29 cellular contexts compared by ENCODE assay signal in genomic region chr9:38697901-38698300, GRCh38. TPM values are rescaled to one million over a fixed set of nuclear protein-coding genes. Genes with fewer than 3 reads are reported as not detected.
"Had no signal": no experiment of that assay in that cellular context is flagged by ENCODE, and none has a peak within 500 bp of the region (broad histone marks: within the 10 kb centered on the region; RNA-seq: fewer than 3 reads in every experiment).

No MANE protein-coding gene starts in this region.

- H3K27me3 ChIP-seq: colonic mucosa, esophagus squamous epithelium, hepatocyte, right lobe of liver, spleen, testis, tibial nerve had no signal

- H3K9me3 ChIP-seq: colonic mucosa, esophagus squamous epithelium, neutrophil, psoas muscle, right lobe of liver, spleen, testis, tibial nerve had no signal

- H3K36me3 Mint-ChIP-seq: naive thymus-derived CD8-positive, alpha-beta T cell; stimulated activated memory B cell treated with anti-CD40 and anti-IgM and Interleukin-4, amounts not matched to agents 10 μg/mL and 1 μg/mL and 100 μg/mL, for 72 hours had no signal

- H3K36me3 ChIP-seq: colonic mucosa, esophagus squamous epithelium, neutrophil, right lobe of liver, spleen, tibial nerve had no signal

- H3K4me1 Mint-ChIP-seq: naive thymus-derived CD8-positive, alpha-beta T cell; stimulated activated naive CD8-positive, alpha-beta T cell treated with anti-CD3 and anti-CD28 coated beads, Interleukin-15, amount 100 ng/mL, for 72 hours had no signal

- H3K27ac Mint-ChIP-seq: naive thymus-derived CD8-positive, alpha-beta T cell; stimulated activated memory B cell treated with anti-CD40 and anti-IgM and Interleukin-4, amounts not matched to agents 10 μg/mL and 1 μg/mL and 100 μg/mL, for 72 hours; stimulated activated naive CD8-positive, alpha-beta T cell treated with anti-CD3 and anti-CD28 coated beads, Interleukin-15, amount 100 ng/mL, for 72 hours had no signal

- H3K4me2 ChIP-seq: hepatocyte had no signal

- H3K9me3 Mint-ChIP-seq: naive thymus-derived CD8-positive, alpha-beta T cell; stimulated activated memory B cell treated with anti-CD40 and anti-IgM and Interleukin-4, amounts not matched to agents 10 μg/mL and 1 μg/mL and 100 μg/mL, for 72 hours; stimulated activated naive CD8-positive, alpha-beta T cell treated with anti-CD3 and anti-CD28 coated beads, Interleukin-15, amount 100 ng/mL, for 72 hours had no signal

- DNase-seq: colonic mucosa; dermis blood vessel endothelial cell; esophagus squamous epithelium; foreskin fibroblast; head of caudate nucleus; kidney; left cardiac atrium; left ventricle myocardium superior; mesendoderm; naive thymus-derived CD8-positive, alpha-beta T cell; psoas muscle; retina; right lobe of liver; spleen; stimulated activated CD4-positive, alpha-beta T cell treated with anti-CD3 and anti-CD28 coated beads, Interleukin-15, amount 100 ng/mL, for 24 hours; stimulated activated CD4-positive, alpha-beta T cell treated with anti-CD3 and anti-CD28 coated beads, Interleukin-1b, Interleukin-23, amount 100 ng/mL, for 48 hours; stimulated activated CD4-positive, alpha-beta T cell treated with anti-CD3 and anti-CD28 coated beads, Interleukin-4, amount 100 ng/mL, for 24 hours; stimulated activated naive CD8-positive, alpha-beta T cell treated with anti-CD3 and anti-CD28 coated beads, Interleukin-15, amount 100 ng/mL, for 72 hours; testis had no signal

- H3K27ac ChIP-seq: colonic mucosa, esophagus squamous epithelium, hepatocyte, neutrophil, psoas muscle, right lobe of liver, spleen, testis, tibial nerve had no signal

- H3K4me3 ChIP-seq: colonic mucosa, esophagus squamous epithelium, hepatocyte, psoas muscle, right lobe of liver, spleen, testis, tibial nerve had no signal

- H3K4me3 Mint-ChIP-seq: naive thymus-derived CD8-positive, alpha-beta T cell; stimulated activated memory B cell treated with anti-CD40 and anti-IgM and Interleukin-4, amounts not matched to agents 10 μg/mL and 1 μg/mL and 100 μg/mL, for 72 hours; stimulated activated naive CD8-positive, alpha-beta T cell treated with anti-CD3 and anti-CD28 coated beads, Interleukin-15, amount 100 ng/mL, for 72 hours had no signal

- H3K4me1 ChIP-seq: colonic mucosa, esophagus squamous epithelium, psoas muscle, right lobe of liver, spleen, testis had no signal

- ATAC-seq: left cardiac atrium; left ventricle myocardium superior; naive thymus-derived CD8-positive, alpha-beta T cell; psoas muscle; right lobe of liver; stimulated activated memory B cell treated with anti-CD40 and anti-IgM and Interleukin-4, amounts not matched to agents 10 μg/mL and 1 μg/mL and 100 μg/mL, for 72 hours; stimulated activated naive CD8-positive, alpha-beta T cell treated with anti-CD3 and anti-CD28 coated beads, Interleukin-15, amount 100 ng/mL, for 72 hours had no signal

RNA-seq across cellular contexts. Expression of gene FAM240B, which starts 22.0 kb away (rescaled TPM):
- total RNA-seq: colonic mucosa; dermis blood vessel endothelial cell; epithelial cell of proximal tubule; esophagus squamous epithelium; hepatocyte; kidney; left cardiac atrium; left ventricle myocardium superior; lung microvascular endothelial cell; naive thymus-derived CD8-positive, alpha-beta T cell; osteoblast; right lobe of liver; skeletal muscle tissue; spleen; subcutaneous adipose tissue; tibial nerve; ureter had no signal
